In the genomic region with DNA sequence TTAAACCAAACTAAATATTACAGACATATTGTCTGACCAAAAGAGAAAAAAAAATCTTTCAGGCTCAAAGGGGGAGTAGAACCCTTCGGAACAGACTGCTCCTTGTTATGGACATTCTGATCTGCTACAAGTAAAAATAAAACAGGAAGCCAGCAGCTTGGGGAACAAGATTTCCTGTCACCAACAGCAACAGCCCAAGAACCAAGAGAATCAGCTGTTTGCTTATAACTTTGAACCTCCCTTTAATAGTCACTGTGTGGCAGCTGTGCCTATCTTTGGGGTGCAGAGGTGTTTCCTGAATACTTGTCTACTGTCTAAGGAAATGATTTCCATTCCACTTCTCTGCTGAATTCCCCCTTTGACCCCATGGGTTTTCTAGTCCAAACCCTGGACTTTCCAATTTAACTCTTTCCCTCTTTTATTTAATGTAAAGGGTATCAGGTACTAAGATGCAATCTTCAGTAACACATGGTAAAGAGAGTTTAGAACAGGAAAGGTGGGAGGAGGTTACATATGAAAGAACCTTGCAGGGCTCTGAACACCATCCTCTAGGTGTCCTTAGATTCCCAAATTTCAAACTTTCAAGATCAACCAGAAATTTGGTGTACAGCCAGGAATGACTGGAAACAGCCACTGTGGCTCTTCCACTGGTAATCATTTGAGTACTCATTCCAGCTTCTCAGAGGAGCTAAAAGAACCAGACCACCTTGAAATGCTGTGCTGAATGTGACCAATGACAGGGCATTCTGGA, we compare ENCODE assay signal across 7 cellular contexts. TPM values are rescaled to one million over a fixed set of nuclear protein-coding genes. Genes with fewer than 3 reads are reported as not detected.
DNase-seq lines count a peak whose midpoint lies in the region; ATAC-seq and TF ChIP-seq lines count a peak whose summit lies in the region.

No MANE protein-coding gene starts in this region.

- POLR2A ChIA-PET in IMR-90 (lab: Charles Lee; ENCODE audit: unreplicated experiment) = no interaction called here

- H3K9me3 ChIP-seq in IMR-90 (ENCODE audit: control insufficient read depth, insufficient read depth, low read length) = no peaks in the 10 kb centered on the region
- no peaks in the 10 kb centered on the region for H3K9me3 ChIP-seq in heart left ventricle

- no peak overlapping the region for H2AK9ac ChIP-seq in IMR-90 (replicated peaks; ENCODE audit: low read depth, low read length, poor library complexity)

- H4K5ac ChIP-seq in IMR-90 (ENCODE audit: low read depth, low read length) = no peak overlapping the region

- no peak overlapping the region for H3K56ac ChIP-seq in IMR-90 (ENCODE audit: extremely low read depth, insufficient read depth, low read length)

- no CpG with 5 or more reads among the region's 1 CpG for WGBS in IMR-90 (ENCODE audit: extremely low coverage in 2 of 2, insufficient read length in 1 of 2), 2 experiments
- WGBS in heart left ventricle, 4 donors = 0 to 4% (median 0%) methylated on average over 1 of the region's 1 CpG

- TF ChIP-seq CTCF in IMR-90 (conservative IDR thresholded peaks at IDR 0.05; ENCODE audit: low read depth, low read length) (no peak), heart left ventricle (IDR thresholded peaks at IDR 0.05) (peak in 5 of 12 donors; percentile 12 to 42 (median 28))

- no peak overlapping the region for H3K18ac ChIP-seq in IMR-90 (ENCODE audit: low read depth, low read length)

- dilution Hi-C loops in IMR-90 (cut with HindIII; ENCODE audit: low sequenced_read_pairs, unreplicated experiment) = no loop called here

- H3K14ac ChIP-seq in IMR-90 (replicated peaks; ENCODE audit: low read depth, low read length) = no peak overlapping the region

- H3K36me3 ChIP-seq in IMR-90 (ENCODE audit: control insufficient read depth, insufficient read depth, low read length) (peaks cover 14% of the 10 kb centered on the region), heart left ventricle (peaks cover 0 to 22% (median 8%) of the 10 kb centered on the region in 9 donors)

- DNase-seq in IMR-90 = peak; percentile 15
- peak; percentile 13 for DNase-seq in activated CD4-positive, alpha-beta T cell treated with anti-CD3 and anti-CD28 coated beads, Interleukin-2, amount 50 U/mL, for 1 hour
- DNase-seq in heart left ventricle = peak in 1 of 5 donors; percentile 44
- no peak for DNase-seq in GM03348 (ENCODE audit: low spot score)
- no peak for DNase-seq in GM19240 (ENCODE audit: insufficient read length, low spot score)
- DNase-seq in DMS53 treated with DMSO at 0.1 percent for 48 hours (lab: John Stamatoyannopoulos, UW; ENCODE audit: unreplicated experiment) = no peak

- in situ Hi-C loops in IMR-90 (cut with MboI; ENCODE audit: low sequenced_read_pairs) = no loop called here

- H2BK120ac ChIP-seq in IMR-90 (ENCODE audit: low read depth, low read length) = no peak overlapping the region

- H4K20me1 ChIP-seq in IMR-90 (ENCODE audit: insufficient read depth, low read length) = peaks cover 67% of the 10 kb centered on the region

- H3K4ac ChIP-seq in IMR-90 (ENCODE audit: low read depth, low read length) = no peak overlapping the region

- 0 out of 2 replicates have a peak overlapping the region, but pooled peaks have one; percentile 13 for H3K23ac ChIP-seq in IMR-90 (ENCODE audit: low read depth, low read length)

- ATAC-seq in IMR-90 (ENCODE audit: low read depth) (peak; percentile 31), heart left ventricle (peak; percentile 27 to 53 (median 42))
- ATAC-seq in stimulated activated memory B cell treated with anti-CD40 and anti-IgM and Interleukin-4, amounts not matched to agents 10 μg/mL and 1 μg/mL and 100 μg/mL, for 72 hours = peak; percentile 38

- TF ChIP-seq POLR2A in IMR-90 (IDR thresholded peaks at IDR 0.05; ENCODE audit: low read depth, low read length) (no peak), heart left ventricle (IDR thresholded peaks at IDR 0.05) (no peak)

- peak overlapping the region in 1 of 2 experiments; percentile 8; a peak in 1 of 4 replicates for H4K8ac ChIP-seq in IMR-90 (ENCODE audit: low read depth in 2 of 2, low read length in 2 of 2)

- H3K27ac Mint-ChIP-seq in stimulated activated memory B cell treated with anti-CD40 and anti-IgM and Interleukin-4, amounts not matched to agents 10 μg/mL and 1 μg/mL and 100 μg/mL, for 72 hours = peak overlapping the region; percentile 88

- no peak overlapping the region for H3K4me3 Mint-ChIP-seq in stimulated activated memory B cell treated with anti-CD40 and anti-IgM and Interleukin-4, amounts not matched to agents 10 μg/mL and 1 μg/mL and 100 μg/mL, for 72 hours

- peaks cover 68 to 93% of the 10 kb centered on the region in 2 experiments for H3K79me1 ChIP-seq in IMR-90 (ENCODE audit: low read depth in 1 of 2, low read length in 2 of 2)

- H3K9me1 ChIP-seq in IMR-90 (ENCODE audit: insufficient read depth, low read length) = peaks cover 21% of the 10 kb centered on the region

- CTCF ChIA-PET in IMR-90 (lab: Yijun Ruan, JAX) = interaction anchor here (0.6 kb wide), 1 partner anchor 16 kb away, joined by 3 read pairs; no protein-coding TSS in a partner anchor

- H3K27me3 Mint-ChIP-seq in stimulated activated memory B cell treated with anti-CD40 and anti-IgM and Interleukin-4, amounts not matched to agents 10 μg/mL and 1 μg/mL and 100 μg/mL, for 72 hours = no peaks in the 10 kb centered on the region

- H3K4me1 ChIP-seq in IMR-90 (ENCODE audit: control insufficient read depth, insufficient read depth, low read length) (peaks cover 19% of the 10 kb centered on the region), heart left ventricle (peaks cover 36 to 100% (median 93%) of the 10 kb centered on the region in 12 donors)

- H3K4me2 ChIP-seq in IMR-90 (ENCODE audit: low read depth, low read length) = no peak overlapping the region

- no peak for TF ChIP-seq RAD21 in IMR-90 (IDR thresholded peaks at IDR 0.05; ENCODE audit: low read length)

- no peaks in the 10 kb centered on the region for H3K9me3 Mint-ChIP-seq in stimulated activated memory B cell treated with anti-CD40 and anti-IgM and Interleukin-4, amounts not matched to agents 10 μg/mL and 1 μg/mL and 100 μg/mL, for 72 hours

- H4K91ac ChIP-seq in IMR-90 (ENCODE audit: insufficient read depth, low read depth, low read length) = no peak overlapping the region

- H2BK5ac ChIP-seq in IMR-90 (ENCODE audit: low read depth, low read length, poor library complexity, severe bottlenecking) = no peak overlapping the region

- no peak overlapping the region for H2AK5ac ChIP-seq in IMR-90 (ENCODE audit: low read depth, low read length)

- H3K4me3 ChIP-seq in IMR-90 (ENCODE audit: insufficient read depth, low read depth, low read length) = no peak overlapping the region
- peak overlapping the region in 7 of 12 donors; percentile 2 to 26 (median 5) for H3K4me3 ChIP-seq in heart left ventricle

- intact Hi-C loops in IMR-90 (cut with micrococcal nuclease) (no loop called here), heart left ventricle (cut with DNase I) (loop anchor here in 5 of 10 donors (2.0 to 10.0 kb wide), 5 partner anchors 54 to 172 kb away; no protein-coding TSS in a partner anchor)

- no peaks in the 10 kb centered on the region for H3K27me3 ChIP-seq in IMR-90 (ENCODE audit: control insufficient read depth, insufficient read depth, low read length)
- H3K27me3 ChIP-seq in heart left ventricle = no peaks in the 10 kb centered on the region

- peaks cover 28% of the 10 kb centered on the region for H3K36me3 Mint-ChIP-seq in stimulated activated memory B cell treated with anti-CD40 and anti-IgM and Interleukin-4, amounts not matched to agents 10 μg/mL and 1 μg/mL and 100 μg/mL, for 72 hours

- H3K27ac ChIP-seq in IMR-90 (ENCODE audit: insufficient read depth, low read length) = no peak overlapping the region
- H3K27ac ChIP-seq in heart left ventricle = peak overlapping the region; percentile 82 to 94 (median 86)

- no peak overlapping the region for H3K9ac ChIP-seq in IMR-90 (ENCODE audit: low read depth, low read length)

- BruUV-seq in IMR-90 (replicated peaks; lab: Mats Ljungman, UMichigan) = no TSS peak

- no peak overlapping the region for H2BK15ac ChIP-seq in IMR-90 (ENCODE audit: low read depth, low read length)

- H3K4me1 Mint-ChIP-seq in stimulated activated memory B cell treated with anti-CD40 and anti-IgM and Interleukin-4, amounts not matched to agents 10 μg/mL and 1 μg/mL and 100 μg/mL, for 72 hours = peaks cover 69% of the 10 kb centered on the region

- H2AFZ ChIP-seq in IMR-90 (replicated peaks; ENCODE audit: low read length, poor library complexity) = no peak overlapping the region

- H2BK20ac ChIP-seq in IMR-90 (ENCODE audit: low read depth, low read length) = no peak overlapping the region

TF ChIP-seq in IMR-90, 13 proteins besides CTCF, POLR2A, EP300 and RAD21:
- TF ChIP-seq MAZ (IDR thresholded peaks at IDR 0.05; ENCODE audit: borderline replicate concordance, low read depth, low read length) = no peak

RNA-seq across cellular contexts. Expression of gene GPR3, which starts 38.7 kb away (rescaled TPM):
- total RNA-seq in IMR-90 (2012; rRNA removed) = 0.72 and 0.83 TPM in 2 replicates
- polyA plus RNA-seq in IMR-90 (2012; rRNA removed) = 4.8 and 5.4 TPM in 2 replicates
- 3.3 and 6.1 TPM in 2 replicates for polyA plus RNA-seq in IMR-90 (2012; cell fraction: cytosol; rRNA removed)
- 5.4 and 6.0 TPM in 2 replicates for polyA plus RNA-seq in IMR-90 (2012; cell fraction: nucleus; rRNA removed; ENCODE audit: low replicate concordance)
- 1 to 10 TPM in 2 of 9 donors, under 1 TPM in 6, not detected in 1; 0.28 to 2.4 (median 0.53) TPM for total RNA-seq in heart left ventricle
- 1 to 10 TPM in 1 of 2 donors, under 1 TPM in 1; 0.11 to 3.7 TPM for polyA plus RNA-seq in heart left ventricle

RNA-seq across cellular contexts. Expression of gene CD164L2, which starts 47.9 kb away (rescaled TPM):
- total RNA-seq in IMR-90 (2012; rRNA removed) (not detected in 2 replicates), heart left ventricle (not detected)
- polyA plus RNA-seq in IMR-90 (2012; rRNA removed) (not detected in 2 replicates), heart left ventricle (not detected)
- not detected in 2 replicates for polyA plus RNA-seq in IMR-90 (2012; cell fraction: cytosol; rRNA removed)
- 0.04 TPM in 1 of 2 replicates, not detected in the other for polyA plus RNA-seq in IMR-90 (2012; cell fraction: nucleus; rRNA removed; ENCODE audit: low replicate concordance)

RNA-seq across cellular contexts. Expression of gene FCN3, which starts 56.5 kb away (rescaled TPM):
- total RNA-seq in IMR-90 (2012; rRNA removed) (not detected in 2 replicates), heart left ventricle (100 to 1,000 TPM in 1 of 9 donors, 10 to 100 TPM in 5, 1 to 10 TPM in 3; 2.4 to 112 (median 31.9) TPM)
- polyA plus RNA-seq in IMR-90 (2012; rRNA removed) (not detected in 2 replicates), heart left ventricle (100 to 1,000 TPM in 1 of 2 donors, 10 to 100 TPM in 1; 60.8 to 141 TPM)
- not detected in 2 replicates for polyA plus RNA-seq in IMR-90 (2012; cell fraction: cytosol; rRNA removed)
- not detected in 2 replicates for polyA plus RNA-seq in IMR-90 (2012; cell fraction: nucleus; rRNA removed; ENCODE audit: low replicate concordance)

RNA-seq across cellular contexts. Expression of gene WASF2, which starts 58.9 kb away (rescaled TPM):
- total RNA-seq in IMR-90 (2012; rRNA removed) (7.5 and 7.9 TPM in 2 replicates), heart left ventricle (100 to 1,000 TPM in 1 of 9 donors, 10 to 100 TPM in 8; 27.5 to 103 (median 47.9) TPM)
- polyA plus RNA-seq in IMR-90 (2012; rRNA removed) (45.0 and 45.4 TPM in 2 replicates), heart left ventricle (10 to 100 TPM; 14.2 to 52.0 TPM)
- 28.6 and 29.9 TPM in 2 replicates for polyA plus RNA-seq in IMR-90 (2012; cell fraction: cytosol; rRNA removed)
- polyA plus RNA-seq in IMR-90 (2012; cell fraction: nucleus; rRNA removed; ENCODE audit: low replicate concordance) = 29.8 and 37.0 TPM in 2 replicates

Comparison
In these comparisons a context has a peak if more than half of its experiments do, and no peak if none do; other contexts are left out.
1. DNase-seq: peak in IMR-90 (single experiment) and activated CD4-positive, alpha-beta T cell treated with anti-CD3 and anti-CD28 coated beads, Interleukin-2, amount 50 U/mL, for 1 hour (single experiment); none in GM03348 (single experiment), GM19240 (single experiment) and DMS53 treated with DMSO at 0.1 percent for 48 hours (single experiment).
2. Peak in every context shown above with its lines, with median percentiles within 50 percentile points of each other: ATAC-seq.